In genomic region chr10:11113156-11113555, GRCh38 we compare ENCODE assay signal across 9 cellular contexts.
DNase-seq lines count a peak whose midpoint lies in the region; ATAC-seq, FAIRE-seq and TF ChIP-seq lines count a peak whose summit lies in the region.
"Had no signal": no experiment of that assay in that cellular context is flagged by ENCODE, and none has a peak within 500 bp of the region (broad histone marks: within the 10 kb centered on the region; RNA-seq: fewer than 3 reads in every experiment).

No MANE protein-coding gene starts in this region.

- FAIRE-seq in A549 (lab: Jason Lieb, UNC) (no peak), H54 (lab: Jason Lieb, UNC) (no peak)

- H3K4me1 ChIP-seq in A549, result no peaks in the 10 kb centered on the region

- H3K27me3 ChIP-seq in WERI-Rb-1 (ENCODE audit: insufficient read depth, low read depth, severe bottlenecking), result no peaks in the 10 kb centered on the region

- WGBS in A549 (ENCODE audit: missing lambda C conversion rate), result 18% methylated on average over 4 of the region's 4 CpGs

- TF ChIP-seq POLR2A in A549 (IDR thresholded peaks at IDR 0.05; ENCODE audit: low read length) (no peak), H54 (IDR thresholded peaks at IDR 0.05; ENCODE audit: low read depth, low read length) (no peak)

- CTCF ChIA-PET in A549 (lab: Yijun Ruan, JAX), result no interaction called here

- DNase-seq in A549 (ENCODE audit: low read depth in 1 of 2, low spot score in 1 of 2), result no peak
- peak; percentile 36 for DNase-seq in GM13976 (ENCODE audit: low spot score)
- DNase-seq in dermis blood vessel endothelial cell, result peak; percentile 18
- no peak for DNase-seq in ureter (ENCODE audit: low spot score)
- no peak for DNase-seq in WERI-Rb-1
- DNase-seq in GDM1 (lab: John Stamatoyannopoulos, UW), result no peak
- no peak for DNase-seq in H54 (ENCODE audit: insufficient read length, low spot score)
- DNase-seq: activated CD4-positive, CD25-positive, alpha-beta regulatory T cell had no signal

- no peak overlapping the region for H3K4me2 ChIP-seq in A549

- TF ChIP-seq EP300 in A549 (IDR thresholded peaks at IDR 0.05), result no peak

- H3K4me3 ChIP-seq in A549, result no peak overlapping the region
- H3K4me3 ChIP-seq in WERI-Rb-1 (ENCODE audit: low read depth, low read length), result no peak overlapping the region

- POLR2A ChIA-PET in A549 (lab: Yijun Ruan, JAX), result no interaction called here

- TF ChIP-seq RAD21 in A549 (conservative IDR thresholded peaks at IDR 0.05 in 1 of 2, IDR thresholded peaks at IDR 0.05 in 1 of 2), result no peak

- in situ Hi-C loops in GM13976 (cut with MboI; ENCODE audit: low sequenced_read_pairs, unreplicated experiment), result no loop called here

- ATAC-seq in A549, result no peak
- peak; percentile 66 for ATAC-seq in HG03378 (IDR thresholded peaks at IDR 0.05; ENCODE audit: unreplicated experiment)

- H3K27ac ChIP-seq in A549 (no peak overlapping the region), WERI-Rb-1 (no peak overlapping the region)

- TF ChIP-seq CTCF in A549 (IDR thresholded peaks at IDR 0.05) (0 out of 3 replicates have a peak, but pooled peaks have one; percentile 7), GM13976 (IDR thresholded peaks at IDR 0.05; ENCODE audit: borderline replicate concordance, control extremely low read depth, extremely low read depth, insufficient read depth, missing control alignments) (peak; percentile 29), WERI-Rb-1 (IDR thresholded peaks at IDR 0.05; ENCODE audit: low read depth, low read length) (no peak)

- H3K36me3 ChIP-seq in WERI-Rb-1, result no peaks in the 10 kb centered on the region

- H3K9me3 ChIP-seq in A549 (no peaks in the 10 kb centered on the region), WERI-Rb-1 (ENCODE audit: severe bottlenecking) (no peaks in the 10 kb centered on the region)

TF ChIP-seq in A549, 52 proteins besides CTCF, POLR2A, EP300 and RAD21:
- no peak for TF ChIP-seq CBX8 (IDR thresholded peaks at IDR 0.05)
- TF ChIP-seq PBX3 (IDR thresholded peaks at IDR 0.05), result no peak
- no peak for TF ChIP-seq CHD4 (IDR thresholded peaks at IDR 0.05; ENCODE audit: borderline replicate concordance)
- TF ChIP-seq REST (IDR thresholded peaks at IDR 0.05), result no peak
- no peak for TF ChIP-seq HMGXB4 (CRISPR knock-in tag; IDR thresholded peaks at IDR 0.05; ENCODE audit: borderline replicate concordance)
- TF ChIP-seq HOXB5 (CRISPR knock-in tag; IDR thresholded peaks at IDR 0.05), result no peak
- TF ChIP-seq FOSB (CRISPR knock-in tag; IDR thresholded peaks at IDR 0.05), result no peak
- TF ChIP-seq ESRRA (IDR thresholded peaks at IDR 0.05; ENCODE audit: borderline replicate concordance, low read length), result no peak

Comparison
In these comparisons a context has a peak if more than half of its experiments do, and no peak if none do; other contexts are left out.
1. DNase-seq: peak in GM13976 (single experiment) and dermis blood vessel endothelial cell (single experiment); none in A549 (0 of 2), ureter (single experiment), WERI-Rb-1 (single experiment), GDM1 (single experiment) and H54 (single experiment).